Comparison of ENCODE assay signal across 8 cellular contexts in genomic region chr3:19946291-19946831, GRCh38. TPM values are rescaled to one million over a fixed set of nuclear protein-coding genes. Genes with fewer than 3 reads are reported as not detected.
A peak's percentile ranks its signal among the peaks of the same experiment; 100 is the strongest.
DNase-seq lines count a peak whose midpoint lies in the region; ATAC-seq and TF ChIP-seq lines count a peak whose summit lies in the region.

No MANE protein-coding gene starts in this region.

- H3K36me3 ChIP-seq in Loucy (ENCODE audit: insufficient read depth, low read length) (no peaks in the 10 kb centered on the region), brain microvascular endothelial cell (replicated peaks) (peaks cover 4% of the 10 kb centered on the region), right lobe of liver (peaks cover 0 to 4% (median 0%) of the 10 kb centered on the region in 4 donors), transverse colon (peaks cover 0 to 3% (median under 1%) of the 10 kb centered on the region in 4 donors)

- H4K20me1 ChIP-seq in Loucy (ENCODE audit: insufficient read depth, low read length, poor library complexity, severe bottlenecking): peaks cover 42% of the 10 kb centered on the region

- H2AFZ ChIP-seq in Loucy (ENCODE audit: low read length): peak overlapping the region; percentile 77

- H3K27ac ChIP-seq in brain microvascular endothelial cell (peak overlapping the region; percentile 92), right lobe of liver (peak overlapping the region; percentile 91 to 99 (median 96)), transverse colon (peak overlapping the region; percentile 97 to 100 (median 100))

- DNase-seq in GM03348 (ENCODE audit: low spot score) (peak; percentile 45), brain microvascular endothelial cell (no peak), right lobe of liver (no peak), transverse colon (no peak), SK-N-DZ (ENCODE audit: low spot score) (no peak)
- DNase-seq in NK-92 treated with Interleukin-12 subunit alpha and Interleukin-12 subunit beta, amount 100 ng/mL, for 24 hours (lab: John Stamatoyannopoulos, UW): no peak

- TF ChIP-seq CTCF in Loucy (conservative IDR thresholded peaks at IDR 0.05; ENCODE audit: low read length): no peak
- no peak for TF ChIP-seq CTCF in brain microvascular endothelial cell (IDR thresholded peaks at IDR 0.05; ENCODE audit: low read depth, low read length, missing control alignments)
- no peak for TF ChIP-seq CTCF in right lobe of liver (IDR thresholded peaks at IDR 0.05)
- no peak for TF ChIP-seq CTCF in transverse colon (IDR thresholded peaks at IDR 0.05)

- no peaks in the 10 kb centered on the region for H3K9me3 ChIP-seq in Loucy (ENCODE audit: insufficient read depth, low read depth, low read length)
- H3K9me3 ChIP-seq in right lobe of liver: no peaks in the 10 kb centered on the region
- no peaks in the 10 kb centered on the region for H3K9me3 ChIP-seq in transverse colon

- H3K9ac ChIP-seq in Loucy (ENCODE audit: low read depth, low read length, poor library complexity, severe bottlenecking): peak overlapping the region; percentile 83

- H3K4me2 ChIP-seq in Loucy (ENCODE audit: low read depth, low read length, poor library complexity, severe bottlenecking): peak overlapping the region; percentile 67

- TF ChIP-seq EP300 in transverse colon (IDR thresholded peaks at IDR 0.05; ENCODE audit: low read depth): no peak

- intact Hi-C loops in right lobe of liver (cut with DNase I) (no loop called here), transverse colon (cut with DNase I; ENCODE audit: low total_unique reads) (loop anchor here (2.0 to 5.0 kb wide), 2 partner anchors 58 to 101 kb away; no protein-coding TSS in a partner anchor)

- H3F3A ChIP-seq in Loucy (ENCODE audit: low read depth): 0 out of 2 replicates have a peak, but pooled peaks cover 4% of the 10 kb centered on the region

- H3K9me2 ChIP-seq in Loucy (replicated peaks; ENCODE audit: low read depth, low read length): no peaks in the 10 kb centered on the region

- H3K4me3 ChIP-seq in Loucy (ENCODE audit: low read length, poor library complexity, severe bottlenecking): peak overlapping the region; percentile 98
- peak overlapping the region; percentile 96 for H3K4me3 ChIP-seq in brain microvascular endothelial cell (ENCODE audit: low read depth, low read length)
- peak overlapping the region; percentile 94 to 97 (median 94) for H3K4me3 ChIP-seq in right lobe of liver
- peak overlapping the region; percentile 63 to 100 (median 95) for H3K4me3 ChIP-seq in transverse colon

- no peak for TF ChIP-seq POLR2A in right lobe of liver (IDR thresholded peaks at IDR 0.05)
- no peak for TF ChIP-seq POLR2A in transverse colon (IDR thresholded peaks at IDR 0.05)

- H3K4me1 ChIP-seq in Loucy (ENCODE audit: insufficient read depth, low read length, poor library complexity, severe bottlenecking): peaks cover 37% of the 10 kb centered on the region
- H3K4me1 ChIP-seq in right lobe of liver: peaks cover 0 to 23% (median 8%) of the 10 kb centered on the region in 4 donors
- peaks cover 10 to 27% (median 19%) of the 10 kb centered on the region in 4 donors for H3K4me1 ChIP-seq in transverse colon

- peaks cover 54% of the 10 kb centered on the region for H3K79me2 ChIP-seq in Loucy (ENCODE audit: insufficient read depth, low read length)

- 27% methylated on average over 17 of the region's 17 CpGs for WGBS in right lobe of liver (ENCODE audit: insufficient coverage, low coverage, low lambda C conversion rate, missing lambda C conversion rate)
- 10 to 18% methylated on average over 6 to 17 of the region's 17 CpGs for WGBS in transverse colon (ENCODE audit: low coverage in 1 of 2), 2 donors

- H3K27me3 ChIP-seq in Loucy (ENCODE audit: insufficient read depth, low read length, poor library complexity, severe bottlenecking) (no peaks in the 10 kb centered on the region), brain microvascular endothelial cell (replicated peaks) (no peaks in the 10 kb centered on the region), right lobe of liver (no peaks in the 10 kb centered on the region), transverse colon (no peaks in the 10 kb centered on the region)

- in situ Hi-C loops in brain microvascular endothelial cell (cut with HindIII; ENCODE audit: low pct_ligation_motif_present, low sequenced_read_pairs) (no loop called here), transverse colon (cut with MboI; ENCODE audit: low pct_ligation_motif_present in 1 of 4, low pct_unique_long_range_greater_than_20kb in 1 of 4, low sequenced_read_pairs in 3 of 4) (loop anchor here in 2 of 4 donors (5.0 to 25.0 kb wide), 4 partner anchors 52 to 241 kb away; partner anchors contain the start of genes KAT2B (in 1 of the 2) and SGO1 (in 1 of the 2))

- ATAC-seq in GM21723 (IDR thresholded peaks at IDR 0.05; ENCODE audit: unreplicated experiment): peak; percentile 4
- ATAC-seq in right lobe of liver: peak in 3 of 4 donors; percentile 1 to 9 (median 3)

RNA-seq across cellular contexts. Expression of gene RAB5A, which starts 0.5 kb away (rescaled TPM):
- total RNA-seq in right lobe of liver: 10 to 100 TPM; 23.9 to 44.1 (median 30.8) TPM
- total RNA-seq in transverse colon: 100 to 1,000 TPM in 1 of 4 donors, 10 to 100 TPM in 3; 80.6 to 105 (median 87.5) TPM
- polyA plus RNA-seq in SK-N-DZ (2014; cell fraction: cytosol; rRNA removed): 30.3 and 31.4 TPM in 2 replicates
- polyA plus RNA-seq in SK-N-DZ (2014; cell fraction: nucleus; rRNA removed): 13.4 and 20.1 TPM in 2 replicates

RNA-seq across cellular contexts. Expression of gene EFHB, which starts 12.3 kb away (rescaled TPM):
- total RNA-seq in right lobe of liver (1 to 10 TPM in 1 of 6 experiments, under 1 TPM in 1, not detected in 4; 0.70 to 1.3 TPM), transverse colon (under 1 TPM in 2 of 4 donors, not detected in 2; 0.64 to 0.68 TPM)
- 0.08 and 0.34 TPM in 2 replicates for polyA plus RNA-seq in SK-N-DZ (2014; cell fraction: cytosol; rRNA removed)
- polyA plus RNA-seq in SK-N-DZ (2014; cell fraction: nucleus; rRNA removed): 0.05 TPM in 1 of 2 replicates, not detected in the other
